ENCODE assay signal across 9 cellular contexts in genomic region chr2:217886720-217887309, GRCh38.
DNase-seq lines count a peak whose midpoint lies in the region; ATAC-seq, FAIRE-seq and TF ChIP-seq lines count a peak whose summit lies in the region.
"Had no signal": no experiment of that assay in that cellular context is flagged by ENCODE, and none has a peak within 500 bp of the region (broad histone marks: within the 10 kb centered on the region; RNA-seq: fewer than 3 reads in every experiment).

No MANE protein-coding gene starts in this region.

- no peak overlapping the region for H3K27ac ChIP-seq in HepG2 (ENCODE audit: extremely low read length, insufficient read depth, low read length)

- H3K9me3 Mint-ChIP-seq in HFFc6 = no peaks in the 10 kb centered on the region
- H3K9me3 Mint-ChIP-seq: T-helper 1 cell treated with Interleukin-12 subunit alpha and Interleukin-12 subunit beta and Interleukin-4 antibody, amounts not matched to agents 30 μg/mL and 1 μg/mL, for 36 hours had no signal

- CTCF ChIA-PET in HepG2 (lab: Yijun Ruan, JAX; ENCODE audit: low intra/inter-chr PET ratio, low total read pairs) = interaction anchor here (0.8 to 3.1 kb wide), 6 partner anchors 13 to 102 kb away, joined by 3 to 56 read pairs (median 15); no protein-coding TSS in a partner anchor

- peak; percentile 84 for ATAC-seq in HepG2
- no peak for ATAC-seq in GM21825 (IDR thresholded peaks at IDR 0.05; ENCODE audit: unreplicated experiment)

- peak; percentile 81 for DNase-seq in DMS 273 (lab: John Stamatoyannopoulos, UW; ENCODE audit: unreplicated experiment)
- peak; percentile 65 for DNase-seq in HFFc6
- DNase-seq in NCI-H2196 (lab: John Stamatoyannopoulos, UW; ENCODE audit: unreplicated experiment) = peak; percentile 84
- DNase-seq in activated CD4-positive, alpha-beta T cell treated with anti-CD3 and anti-CD28 coated beads for 4 hours = peak; percentile 51 to 60
- DNase-seq in choroid plexus epithelial cell (ENCODE audit: low read depth) = peak; percentile 86
- peak; percentile 79 for DNase-seq in HepG2 (ENCODE audit: low spot score)
- DNase-seq in stimulated activated CD4-positive, alpha-beta T cell treated with anti-CD3 and anti-CD28 coated beads, TNF-alpha, amount 100 ng/mL, for 24 hours (ENCODE audit: low read depth in 3 of 3) = peak; percentile 29 to 61 (median 42)

- no TSS peak for BruUV-seq in HepG2 (replicated peaks; lab: Mats Ljungman, UMichigan)

- H3K9me3 ChIP-seq in HepG2 (ENCODE audit: low read length) = no peaks in the 10 kb centered on the region

- H3K36me3 Mint-ChIP-seq in HFFc6 (ENCODE audit: low read depth) = peaks cover 50% of the 10 kb centered on the region

- H3K27ac Mint-ChIP-seq in HFFc6 = peak overlapping the region; percentile 24; the same call in 1 of the 2 replicates
- H3K27ac Mint-ChIP-seq: T-helper 1 cell treated with Interleukin-12 subunit alpha and Interleukin-12 subunit beta and Interleukin-4 antibody, amounts not matched to agents 30 μg/mL and 1 μg/mL, for 36 hours had no signal

- no peak overlapping the region for H3K4me2 ChIP-seq in HepG2 (ENCODE audit: low read depth, low read length)

- H3K4me1 Mint-ChIP-seq in HFFc6 (ENCODE audit: low read depth) = peaks cover 7% of the 10 kb centered on the region; the same call in 1 of the 2 replicates

- 16% methylated on average over 6 of the region's 6 CpGs for WGBS in HepG2 (ENCODE audit: low lambda C conversion rate)

- POLR2A ChIA-PET in HepG2 (lab: Yijun Ruan, JAX) = interaction anchor here (1.0 to 1.4 kb wide), 4 partner anchors 13 to 101 kb away, joined by 4 to 5 read pairs (median 4); no protein-coding TSS in a partner anchor

- peak; percentile 91 for FAIRE-seq in HepG2 (lab: Jason Lieb, UNC)

- H3K27me3 Mint-ChIP-seq in HFFc6 (ENCODE audit: insufficient read depth) = peaks cover 17% of the 10 kb centered on the region

- TF ChIP-seq CTCF in HFFc6 (IDR thresholded peaks at IDR 0.05) (peak; percentile 93), choroid plexus epithelial cell (conservative IDR thresholded peaks at IDR 0.05; ENCODE audit: low read depth, low read length) (peak; percentile 82), HepG2 (CRISPR knock-in tag; IDR thresholded peaks at IDR 0.05) (peak; percentile 94)

- TF ChIP-seq EP300 in HepG2 (IDR thresholded peaks at IDR 0.05; ENCODE audit: low read depth in 2 of 2, low read length in 2 of 2) (no peak), HepG2 (CRISPR knock-in tag; IDR thresholded peaks at IDR 0.05; ENCODE audit: borderline replicate concordance) (no peak)

- H3K4me1 ChIP-seq in HepG2 (ENCODE audit: insufficient read depth, low read length) = peaks cover 19% of the 10 kb centered on the region

- H2AFZ ChIP-seq in HepG2 (ENCODE audit: low read length) = no peak overlapping the region

- H3K4me3 ChIP-seq in choroid plexus epithelial cell (ENCODE audit: low read depth, low read length) (no peak overlapping the region), HepG2 (replicated peaks in 1 of 3; ENCODE audit: insufficient read depth in 1 of 3, low read depth in 2 of 3, low read length in 3 of 3) (no peak overlapping the region)

- TF ChIP-seq RAD21 in HepG2 (CRISPR knock-in tag; IDR thresholded peaks at IDR 0.05) = peak; percentile 85

- no peak for TF ChIP-seq POLR2A in HepG2 (IDR thresholded peaks at IDR 0.05; ENCODE audit: insufficient read depth in 1 of 2, low read depth in 2 of 2, low read length in 2 of 2)

- peaks cover 10% of the 10 kb centered on the region; the same call in 1 of the 2 replicates for H4K20me1 ChIP-seq in HepG2 (ENCODE audit: insufficient read depth, low read length)

- H3K9ac ChIP-seq in HepG2 (ENCODE audit: insufficient read depth, low read depth, low read length) = no peak overlapping the region

- intact Hi-C loops in HepG2 (cut with micrococcal nuclease; ENCODE audit: unreplicated experiment) = loop anchor here (1.0 kb wide), 3 partner anchors 98 to 102 kb away; no protein-coding TSS in a partner anchor

- H3K36me3 ChIP-seq in HepG2 (replicated peaks in 1 of 2; ENCODE audit: control insufficient read depth in 1 of 2, insufficient read depth in 2 of 2, low read length in 2 of 2) = peaks cover 56 to 82% of the 10 kb centered on the region in 2 experiments

- no peak overlapping the region for H3K4me3 Mint-ChIP-seq in HFFc6
- H3K4me3 Mint-ChIP-seq: T-helper 1 cell treated with Interleukin-12 subunit alpha and Interleukin-12 subunit beta and Interleukin-4 antibody, amounts not matched to agents 30 μg/mL and 1 μg/mL, for 36 hours had no signal

- H3K27me3 ChIP-seq in HepG2 (ENCODE audit: control insufficient read depth in 1 of 2, insufficient read depth in 2 of 2, low read length in 2 of 2) = no peaks in the 10 kb centered on the region

- in situ Hi-C loops in HepG2 (cut with HindIII; ENCODE audit: extremely low pct_ligation_motif_present, low pct_unique_long_range_greater_than_20kb) = loop anchor here (5.0 kb wide), 1 partner anchor 105 kb away; no protein-coding TSS in a partner anchor

- no peaks in the 10 kb centered on the region for H3K79me2 ChIP-seq in HepG2 (ENCODE audit: insufficient read depth, low read length)

TF ChIP-seq in HepG2, 621 proteins besides CTCF, POLR2A, EP300 and RAD21 (continues in another document):
- no peak for TF ChIP-seq NR2F6 (IDR thresholded peaks at IDR 0.05)
- TF ChIP-seq NR2F6 (CRISPR knock-in tag; IDR thresholded peaks at IDR 0.05) = 0 out of 2 replicates have a peak, but pooled peaks have one; percentile 8
- no peak for TF ChIP-seq ZNF552 (CRISPR knock-in tag; IDR thresholded peaks at IDR 0.05; ENCODE audit: borderline replicate concordance)
- no peak for TF ChIP-seq ZNF225 (CRISPR knock-in tag; IDR thresholded peaks at IDR 0.05)
- TF ChIP-seq SP1 (IDR thresholded peaks at IDR 0.05) = no peak
- no peak for TF ChIP-seq SP1 (CRISPR knock-in tag; IDR thresholded peaks at IDR 0.05)
- peak; percentile 59 for TF ChIP-seq SALL1 (CRISPR knock-in tag; IDR thresholded peaks at IDR 0.05)
- TF ChIP-seq CHD4 (IDR thresholded peaks at IDR 0.05; ENCODE audit: borderline replicate concordance, low read length) = no peak
- TF ChIP-seq SRY (CRISPR knock-in tag; IDR thresholded peaks at IDR 0.05) = no peak
- no peak for TF ChIP-seq ZNF124 (CRISPR knock-in tag; IDR thresholded peaks at IDR 0.05)
- no peak for TF ChIP-seq KDM6A (CRISPR knock-in tag; IDR thresholded peaks at IDR 0.05; ENCODE audit: low read depth)
- TF ChIP-seq THYN1 (CRISPR knock-in tag; IDR thresholded peaks at IDR 0.05; ENCODE audit: borderline replicate concordance, low read depth) = no peak
- no peak for TF ChIP-seq PCBP2 (optimal IDR thresholded peaks at IDR 0.05; ENCODE audit: low read depth, low read length, poor library complexity, severe bottlenecking)
- no peak for TF ChIP-seq NCOR1 (IDR thresholded peaks at IDR 0.05; ENCODE audit: borderline replicate concordance, low read length)
- TF ChIP-seq, protein P1, sequence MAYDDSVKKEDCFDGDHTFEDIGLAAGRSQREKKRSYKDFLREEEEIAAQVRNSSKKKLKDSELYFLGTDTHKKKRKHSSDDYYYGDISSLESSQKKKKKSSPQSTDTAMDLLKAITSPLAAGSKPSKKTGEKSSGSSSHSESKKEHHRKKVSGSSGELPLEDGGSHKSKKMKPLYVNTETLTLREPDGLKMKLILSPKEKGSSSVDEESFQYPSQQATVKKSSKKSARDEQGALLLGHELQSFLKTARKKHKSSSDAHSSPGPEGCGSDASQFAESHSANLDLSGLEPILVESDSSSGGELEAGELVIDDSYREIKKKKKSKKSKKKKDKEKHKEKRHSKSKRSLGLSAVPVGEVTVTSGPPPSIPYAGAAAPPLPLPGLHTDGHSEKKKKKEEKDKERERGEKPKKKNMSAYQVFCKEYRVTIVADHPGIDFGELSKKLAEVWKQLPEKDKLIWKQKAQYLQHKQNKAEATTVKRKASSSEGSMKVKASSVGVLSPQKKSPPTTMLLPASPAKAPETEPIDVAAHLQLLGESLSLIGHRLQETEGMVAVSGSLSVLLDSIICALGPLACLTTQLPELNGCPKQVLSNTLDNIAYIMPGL (CRISPR knock-in tag; IDR thresholded peaks at IDR 0.05; ENCODE audit: borderline replicate concordance in 1 of 2, low read depth in 1 of 2) = peak in 1 of 2 experiments; percentile 47; a peak in 1 of 4 replicates
- 0 out of 2 replicates have a peak, but pooled peaks have one; percentile 37 for TF ChIP-seq MED1 (CRISPR knock-in tag; IDR thresholded peaks at IDR 0.05)
- no peak for TF ChIP-seq PITX1 (CRISPR knock-in tag; IDR thresholded peaks at IDR 0.05)
- no peak for TF ChIP-seq RXRB (CRISPR knock-in tag; IDR thresholded peaks at IDR 0.05; ENCODE audit: borderline replicate concordance)
- TF ChIP-seq GTF3A (CRISPR knock-in tag; conservative IDR thresholded peaks at IDR 0.05) = no peak
- no peak for TF ChIP-seq FOSL1 (CRISPR knock-in tag; IDR thresholded peaks at IDR 0.05; ENCODE audit: borderline replicate concordance)
- TF ChIP-seq FOXP1 (IDR thresholded peaks at IDR 0.05) = no peak
- no peak for TF ChIP-seq FOXP1 (CRISPR knock-in tag; IDR thresholded peaks at IDR 0.05)
- TF ChIP-seq TCF12 (IDR thresholded peaks at IDR 0.05) = no peak
- TF ChIP-seq TCF12 (CRISPR knock-in tag; IDR thresholded peaks at IDR 0.05) = 0 out of 2 replicates have a peak, but pooled peaks have one; percentile 7
- TF ChIP-seq JARID2 (CRISPR knock-in tag; IDR thresholded peaks at IDR 0.05; ENCODE audit: insufficient replicate concordance) = no peak
- TF ChIP-seq NCOA5 (CRISPR knock-in tag; IDR thresholded peaks at IDR 0.05) = no peak
- 0 out of 2 replicates have a peak, but pooled peaks have one; percentile 35 for TF ChIP-seq AHR (CRISPR knock-in tag; IDR thresholded peaks at IDR 0.05)
- no peak for TF ChIP-seq ZNF160 (CRISPR knock-in tag; IDR thresholded peaks at IDR 0.05)
- TF ChIP-seq CENPX (CRISPR knock-in tag; IDR thresholded peaks at IDR 0.05) = no peak
- no peak for TF ChIP-seq TGIF2 (CRISPR knock-in tag; IDR thresholded peaks at IDR 0.05)
- TF ChIP-seq ZSCAN25 (CRISPR knock-in tag; IDR thresholded peaks at IDR 0.05) = no peak
- no peak for TF ChIP-seq THAP11 (CRISPR knock-in tag; IDR thresholded peaks at IDR 0.05)
- no peak for TF ChIP-seq ZNF660 (CRISPR knock-in tag; IDR thresholded peaks at IDR 0.05; ENCODE audit: borderline replicate concordance, low read depth)
- TF ChIP-seq CEBPB (IDR thresholded peaks at IDR 0.05; ENCODE audit: borderline replicate concordance, low read depth, low read length) = no peak
- TF ChIP-seq ZNF547 (CRISPR knock-in tag; IDR thresholded peaks at IDR 0.05) = no peak
- no peak for TF ChIP-seq RBM22 (optimal IDR thresholded peaks at IDR 0.05; ENCODE audit: low read length)
